1 cellular context compared by ENCODE assay signal in the genomic region with DNA sequence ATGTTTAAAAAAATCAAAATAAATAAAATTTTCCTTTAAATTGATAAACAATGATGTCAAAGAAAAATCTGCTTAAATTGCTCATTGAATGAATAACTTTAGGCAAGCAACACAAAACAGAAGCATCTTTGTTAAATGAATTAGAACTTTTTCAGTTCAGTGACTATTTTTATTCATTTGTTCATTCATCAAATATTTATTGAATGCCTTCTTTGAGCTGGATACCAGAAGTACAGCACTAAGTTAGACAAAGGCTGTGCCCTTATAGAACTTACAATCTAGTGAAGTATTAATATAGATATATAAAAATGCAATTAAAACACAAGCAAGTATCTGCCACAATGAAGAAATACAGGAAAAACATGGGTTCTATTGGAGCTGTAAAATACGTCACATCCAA.
TF ChIP-seq lines count a peak whose summit lies in the region.

No MANE protein-coding gene starts in this region.

TF ChIP-seq in K562, 482 proteins besides CTCF, POLR2A, EP300 and RAD21 (continued from another document):
- TF ChIP-seq, protein P1, sequence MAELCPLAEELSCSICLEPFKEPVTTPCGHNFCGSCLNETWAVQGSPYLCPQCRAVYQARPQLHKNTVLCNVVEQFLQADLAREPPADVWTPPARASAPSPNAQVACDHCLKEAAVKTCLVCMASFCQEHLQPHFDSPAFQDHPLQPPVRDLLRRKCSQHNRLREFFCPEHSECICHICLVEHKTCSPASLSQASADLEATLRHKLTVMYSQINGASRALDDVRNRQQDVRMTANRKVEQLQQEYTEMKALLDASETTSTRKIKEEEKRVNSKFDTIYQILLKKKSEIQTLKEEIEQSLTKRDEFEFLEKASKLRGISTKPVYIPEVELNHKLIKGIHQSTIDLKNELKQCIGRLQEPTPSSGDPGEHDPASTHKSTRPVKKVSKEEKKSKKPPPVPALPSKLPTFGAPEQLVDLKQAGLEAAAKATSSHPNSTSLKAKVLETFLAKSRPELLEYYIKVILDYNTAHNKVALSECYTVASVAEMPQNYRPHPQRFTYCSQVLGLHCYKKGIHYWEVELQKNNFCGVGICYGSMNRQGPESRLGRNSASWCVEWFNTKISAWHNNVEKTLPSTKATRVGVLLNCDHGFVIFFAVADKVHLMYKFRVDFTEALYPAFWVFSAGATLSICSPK (IDR thresholded peaks at IDR 0.05; ENCODE audit: borderline replicate concordance) = no peak
- TF ChIP-seq, protein P2, sequence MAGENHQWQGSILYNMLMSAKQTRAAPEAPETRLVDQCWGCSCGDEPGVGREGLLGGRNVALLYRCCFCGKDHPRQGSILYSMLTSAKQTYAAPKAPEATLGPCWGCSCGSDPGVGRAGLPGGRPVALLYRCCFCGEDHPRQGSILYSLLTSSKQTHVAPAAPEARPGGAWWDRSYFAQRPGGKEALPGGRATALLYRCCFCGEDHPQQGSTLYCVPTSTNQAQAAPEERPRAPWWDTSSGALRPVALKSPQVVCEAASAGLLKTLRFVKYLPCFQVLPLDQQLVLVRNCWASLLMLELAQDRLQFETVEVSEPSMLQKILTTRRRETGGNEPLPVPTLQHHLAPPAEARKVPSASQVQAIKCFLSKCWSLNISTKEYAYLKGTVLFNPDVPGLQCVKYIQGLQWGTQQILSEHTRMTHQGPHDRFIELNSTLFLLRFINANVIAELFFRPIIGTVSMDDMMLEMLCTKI (IDR thresholded peaks at IDR 0.05; ENCODE audit: partially characterized antibody) = no peak
- TF ChIP-seq RBBP5 (IDR thresholded peaks at IDR 0.05; ENCODE audit: borderline replicate concordance, insufficient read depth, low read length, poor library complexity, severe bottlenecking) = no peak
- no peak for TF ChIP-seq STAT5B (CRISPR knock-in tag; IDR thresholded peaks at IDR 0.05)
- TF ChIP-seq PHB2 (IDR thresholded peaks at IDR 0.05; ENCODE audit: low read depth) = no peak
- TF ChIP-seq MAZ (CRISPR knock-in tag; conservative IDR thresholded peaks at IDR 0.05 in 1 of 2, IDR thresholded peaks at IDR 0.05 in 1 of 2) = no peak
